ENCODE assay signal across 8 cellular contexts in genomic region chr14:59126714-59127436, GRCh38.
A peak's percentile ranks its signal among the peaks of the same experiment; 100 is the strongest.
DNase-seq lines count a peak whose midpoint lies in the region; ATAC-seq, FAIRE-seq and TF ChIP-seq lines count a peak whose summit lies in the region.

No MANE protein-coding gene starts in this region.

- CTCF ChIA-PET in Panc1 (lab: Charles Lee), result interaction anchor here (0.6 kb wide), 1 partner anchor 1652 kb away, joined by 6 read pairs; no protein-coding TSS in a partner anchor

- TF ChIP-seq CTCF in D721Med (IDR thresholded peaks at IDR 0.05; ENCODE audit: insufficient read depth, missing control alignments) (peak; percentile 91), Panc1 (IDR thresholded peaks at IDR 0.05) (peak; percentile 66; the same call in 1 of the 2 replicates)

- H3K27ac ChIP-seq in Panc1 (ENCODE audit: low read length), result no peak overlapping the region
- peak overlapping the region; percentile 50 for H3K27ac ChIP-seq in subcutaneous abdominal adipose tissue (ENCODE audit: low read depth, low read length)

- H3K4me3 ChIP-seq in Panc1 (ENCODE audit: low read depth in 2 of 2, low read length in 2 of 2) (no peak overlapping the region), subcutaneous abdominal adipose tissue (ENCODE audit: low read depth in 1 of 5, low read length in 5 of 5) (no peak overlapping the region)

- in situ Hi-C loops in Panc1 (cut with HindIII; ENCODE audit: low pct_unique_long_range_greater_than_20kb, low sequenced_read_pairs), result no loop called here

- DNase-seq in D721Med (ENCODE audit: insufficient read length, low spot score) (no peak), Kasumi-1 (lab: John Stamatoyannopoulos, UW) (peak; percentile 78 to 81), Panc1 (ENCODE audit: low read depth, low spot score) (peak; percentile 30), kidney glomerular epithelial cell (lab: John Stamatoyannopoulos, UW) (peak; percentile 61)
- DNase-seq in central memory CD4-positive, alpha-beta T cell, result peak; percentile 49

- intact Hi-C loops in Panc1 (cut with micrococcal nuclease; ENCODE audit: unreplicated experiment), result loop anchor here (1.0 to 10.0 kb wide), 2 partner anchors 317 to 448 kb away; partner anchors contain the start of gene CCDC175

- no TSS peak for BruUV-seq in Panc1 (replicated peaks; lab: Mats Ljungman, UMichigan)

- no peaks in the 10 kb centered on the region for H3K4me1 ChIP-seq in Panc1 (ENCODE audit: control insufficient read depth, insufficient read depth, low read length)
- H3K4me1 ChIP-seq in subcutaneous abdominal adipose tissue (ENCODE audit: control insufficient read depth in 5 of 5, insufficient read depth in 5 of 5, low read length in 5 of 5), result peaks cover 0 to 12% (median 5%) of the 10 kb centered on the region in 5 donors

- no peaks in the 10 kb centered on the region for H3K36me3 ChIP-seq in Panc1 (ENCODE audit: control insufficient read depth, insufficient read depth, low read length)
- H3K36me3 ChIP-seq in subcutaneous abdominal adipose tissue (ENCODE audit: control insufficient read depth in 5 of 5, insufficient read depth in 5 of 5, low read length in 5 of 5), result no peaks in the 10 kb centered on the region

- H3K27me3 ChIP-seq in Panc1 (ENCODE audit: control insufficient read depth, insufficient read depth, low read length), result peaks cover 4% of the 10 kb centered on the region; the same call in 1 of the 2 replicates
- H3K27me3 ChIP-seq in subcutaneous abdominal adipose tissue (ENCODE audit: control insufficient read depth in 5 of 5, insufficient read depth in 4 of 5, low read length in 5 of 5), result no peaks in the 10 kb centered on the region

- H3K9me3 ChIP-seq in Panc1 (ENCODE audit: control insufficient read depth, insufficient read depth, low read depth, low read length) (no peaks in the 10 kb centered on the region), subcutaneous abdominal adipose tissue (ENCODE audit: control insufficient read depth in 5 of 5, low read length in 5 of 5) (no peaks in the 10 kb centered on the region)

- POLR2A ChIA-PET in Panc1 (lab: Charles Lee), result no interaction called here

- FAIRE-seq in D721Med (lab: Jason Lieb, UNC), result peak; percentile 96

- H3K9ac ChIP-seq in subcutaneous abdominal adipose tissue (ENCODE audit: low read length in 5 of 5), result no peak overlapping the region

- peak; percentile 64 for ATAC-seq in GM19328 (IDR thresholded peaks at IDR 0.05; ENCODE audit: unreplicated experiment)
- ATAC-seq in Panc1, result peak; percentile 89
- no peak for ATAC-seq in HG03045 (IDR thresholded peaks at IDR 0.05; ENCODE audit: unreplicated experiment)
